In genomic region chr12:116737774-116738657, GRCh38 we compare ENCODE assay signal across 8 cellular contexts. TPM values are rescaled to one million over a fixed set of nuclear protein-coding genes. Genes with fewer than 3 reads are reported as not detected.
A peak's percentile ranks its signal among the peaks of the same experiment; 100 is the strongest.
DNase-seq lines count a peak whose midpoint lies in the region; ATAC-seq and TF ChIP-seq lines count a peak whose summit lies in the region.

A gene with protein sequence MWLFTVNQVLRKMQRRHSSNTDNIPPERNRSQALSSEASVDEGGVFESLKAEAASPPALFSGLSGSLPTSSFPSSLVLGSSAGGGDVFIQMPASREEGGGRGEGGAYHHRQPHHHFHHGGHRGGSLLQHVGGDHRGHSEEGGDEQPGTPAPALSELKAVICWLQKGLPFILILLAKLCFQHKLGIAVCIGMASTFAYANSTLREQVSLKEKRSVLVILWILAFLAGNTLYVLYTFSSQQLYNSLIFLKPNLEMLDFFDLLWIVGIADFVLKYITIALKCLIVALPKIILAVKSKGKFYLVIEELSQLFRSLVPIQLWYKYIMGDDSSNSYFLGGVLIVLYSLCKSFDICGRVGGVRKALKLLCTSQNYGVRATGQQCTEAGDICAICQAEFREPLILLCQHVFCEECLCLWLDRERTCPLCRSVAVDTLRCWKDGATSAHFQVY (plus strand): TSS chr12:116738315. CDS start chr12:116740498, 2,183 bp downstream.
TSS of gene SPRING1 (minus strand) at chr12:116738069. CDS start at chr12:116737900, 169 bp downstream.

- DNase-seq in AG04450 (ENCODE audit: low read depth, low spot score) (peak; percentile 98), NCI-H2196 treated with DMSO at 0.1 percent for 48 hours (lab: John Stamatoyannopoulos, UW; ENCODE audit: unreplicated experiment) (peak; percentile 98), cardiac fibroblast (ENCODE audit: low read depth in 2 of 2) (peak; percentile 99), immature natural killer cell (peak; percentile 99), smooth muscle cell of the brain vasculature (ENCODE audit: low read depth, low spot score) (peak; percentile 98)

- H3K27me3 Mint-ChIP-seq in immature natural killer cell (ENCODE audit: low read depth in 3 of 3), result peaks cover 2 to 7% (median 2%) of the 10 kb centered on the region in 3 donors

- peak within 1 kb of the TSS; percentile 68 to 91 (median 85) for H3K27ac Mint-ChIP-seq in immature natural killer cell

- ATAC-seq in GM18870 (IDR thresholded peaks at IDR 0.05; ENCODE audit: unreplicated experiment) (peak; percentile 94), HG03135 (IDR thresholded peaks at IDR 0.05; ENCODE audit: unreplicated experiment) (peak; percentile 97)

- H3K9me3 ChIP-seq in AG04450 (ENCODE audit: control insufficient read depth, insufficient read depth, low read length), result no peaks in the 10 kb centered on the region

- peaks cover 4 to 11% (median 7%) of the 10 kb centered on the region in 3 donors for H3K36me3 Mint-ChIP-seq in immature natural killer cell

- H3K4me3 ChIP-seq in AG04450 (ENCODE audit: low read depth, low read length) (peak within 1 kb of the TSS; percentile 91), WI38 (ENCODE audit: low read depth, low read length) (peak within 1 kb of the TSS; percentile 70), cardiac fibroblast (replicated peaks in 1 of 2; ENCODE audit: low read depth in 2 of 2, low read length in 2 of 2) (peak within 1 kb of the TSS; percentile 93)

- H3K27ac ChIP-seq in AG04450 (ENCODE audit: low read depth, low read length), result no peak within 1 kb of the TSS

- H3K4me3 Mint-ChIP-seq in immature natural killer cell, result peak within 1 kb of the TSS; percentile 92 to 95 (median 94)

- TF ChIP-seq CTCF in AG04450 (IDR thresholded peaks at IDR 0.05; ENCODE audit: low read depth, low read length) (peak; percentile 22; the same call in 1 of the 2 replicates), WI38 (IDR thresholded peaks at IDR 0.05; ENCODE audit: low read depth, low read length) (no peak), cardiac fibroblast (IDR thresholded peaks at IDR 0.05; ENCODE audit: low read depth, low read length) (no peak)

- H3K4me1 Mint-ChIP-seq in immature natural killer cell, result peaks cover 35% of the 10 kb centered on the region in 2 donors

- H3K27me3 ChIP-seq in AG04450 (ENCODE audit: control insufficient read depth, insufficient read depth, low read length), result no peaks in the 10 kb centered on the region

- CTCF ChIA-PET in AG04450 (lab: Charles Lee), result no interaction called here

- no peaks in the 10 kb centered on the region for H3K9me3 Mint-ChIP-seq in immature natural killer cell

- POLR2A ChIA-PET in AG04450 (lab: Yijun Ruan, JAX), result interaction anchor here (0.6 kb wide), 2 partner anchors 299 to 450 kb away, joined by 3 to 6 read pairs; no protein-coding TSS in a partner anchor

RNA-seq across cellular contexts. Expression of the first gene that starts in this region (rescaled TPM):
- polyA plus RNA-seq in AG04450 (2011; rRNA removed), result 2.1 and 2.3 TPM in 2 replicates
- polyA minus RNA-seq in AG04450 (2011; rRNA and poly(A)+ RNA removed), result 8.1 and 8.7 TPM in 2 replicates
- polyA plus RNA-seq in immature natural killer cell, result 1 to 10 TPM in 2 of 3 donors, not detected in 1; 1.3 to 1.4 TPM

RNA-seq across cellular contexts. Expression of gene SPRING1, which starts in this region (rescaled TPM):
- polyA plus RNA-seq in AG04450 (2011; rRNA removed) (15.5 and 16.4 TPM in 2 replicates), immature natural killer cell (10 to 100 TPM; 30.4 to 41.7 (median 38.4) TPM)
- polyA minus RNA-seq in AG04450 (2011; rRNA and poly(A)+ RNA removed), result 19.2 and 24.2 TPM in 2 replicates
